Comparison of ENCODE assay signal across 10 cellular contexts in genomic region chr3:172449468-172450149, GRCh38. TPM values are rescaled to one million over a fixed set of nuclear protein-coding genes. Genes with fewer than 3 reads are reported as not detected.
DNase-seq lines count a peak whose midpoint lies in the region; FAIRE-seq and TF ChIP-seq lines count a peak whose summit lies in the region.
"Had no signal": no experiment of that assay in that cellular context is flagged by ENCODE, and none has a peak within 500 bp of the region (broad histone marks: within the 10 kb centered on the region; RNA-seq: fewer than 3 reads in every experiment).

No MANE protein-coding gene starts in this region.

- H3K79me2 ChIP-seq in astrocyte (ENCODE audit: insufficient read depth, low read length), result no peaks in the 10 kb centered on the region

- peaks cover 45% of the 10 kb centered on the region for H3K27me3 ChIP-seq in astrocyte (ENCODE audit: insufficient read depth, low read length)
- H3K27me3 ChIP-seq in BE2C, result peaks cover 76% of the 10 kb centered on the region

- H3K27ac ChIP-seq in astrocyte (ENCODE audit: low read depth, low read length), result no peak overlapping the region
- H3K27ac ChIP-seq: dorsolateral prefrontal cortex had no signal

- TF ChIP-seq CTCF in astrocyte (IDR thresholded peaks at IDR 0.05; ENCODE audit: insufficient read depth, low read depth, low read length) (no peak), BE2C (IDR thresholded peaks at IDR 0.05; ENCODE audit: low read depth, low read length) (no peak), chondrocyte (IDR thresholded peaks at IDR 0.05) (no peak)

- H3K4me1 Mint-ChIP-seq in astrocyte (ENCODE audit: low read depth, unreplicated experiment) (no peaks in the 10 kb centered on the region), chondrocyte (ENCODE audit: low read depth) (peaks cover 9% of the 10 kb centered on the region)

- H3K27me3 Mint-ChIP-seq in astrocyte (ENCODE audit: low read depth, unreplicated experiment) (peaks cover 63% of the 10 kb centered on the region), chondrocyte (ENCODE audit: low read depth) (peaks cover 70% of the 10 kb centered on the region)

- H3K4me2 ChIP-seq in astrocyte (ENCODE audit: low read length), result peak overlapping the region; percentile 79

- FAIRE-seq in astrocyte (lab: Jason Lieb, UNC) (no peak), urothelium cell line (lab: Jason Lieb, UNC) (no peak)
- FAIRE-seq: G401.6 had no signal

- peaks cover 6% of the 10 kb centered on the region for H3K36me3 Mint-ChIP-seq in astrocyte (ENCODE audit: low read depth, unreplicated experiment)
- H3K36me3 Mint-ChIP-seq in chondrocyte (ENCODE audit: low read depth), result peaks cover 9% of the 10 kb centered on the region

- H3K4me3 ChIP-seq in astrocyte (ENCODE audit: insufficient read depth, low read depth, low read length) (no peak overlapping the region), BE2C (ENCODE audit: low read depth, low read length) (no peak overlapping the region)

- no peak overlapping the region for H3K9ac ChIP-seq in astrocyte (ENCODE audit: low read length)

- H4K20me1 ChIP-seq in astrocyte (ENCODE audit: insufficient read depth, low read length), result no peaks in the 10 kb centered on the region

- H3K4me3 Mint-ChIP-seq in astrocyte (ENCODE audit: unreplicated experiment), result no peak overlapping the region
- no peak overlapping the region for H3K4me3 Mint-ChIP-seq in chondrocyte (ENCODE audit: unreplicated experiment)

- H3K9me3 Mint-ChIP-seq in astrocyte (ENCODE audit: unreplicated experiment) (peaks cover 22% of the 10 kb centered on the region), chondrocyte (ENCODE audit: low read depth) (no peaks in the 10 kb centered on the region)

- H2AFZ ChIP-seq in astrocyte (ENCODE audit: low read depth, low read length), result no peak overlapping the region

- H3K4me1 ChIP-seq in astrocyte (ENCODE audit: insufficient read depth, low read length) (peaks cover 2% of the 10 kb centered on the region), BE2C (no peaks in the 10 kb centered on the region)

- H3K27ac Mint-ChIP-seq in astrocyte (ENCODE audit: unreplicated experiment) (no peak overlapping the region), chondrocyte (ENCODE audit: unreplicated experiment) (no peak overlapping the region)

- H3K36me3 ChIP-seq in astrocyte (ENCODE audit: insufficient read depth, low read length) (no peaks in the 10 kb centered on the region), BE2C (no peaks in the 10 kb centered on the region)

- peak; percentile 8 for DNase-seq in stimulated activated CD4-positive, alpha-beta T cell treated with anti-CD3 and anti-CD28 coated beads, Interleukin-12 subunit alpha, Interleukin-12 subunit beta, amount 100 ng/mL, for 4 hours
- no peak for DNase-seq in stimulated activated CD4-positive, alpha-beta T cell treated with anti-CD3 and anti-CD28 coated beads, Interleukin-4, amount 100 ng/mL, for 24 hours
- peak; percentile 12 for DNase-seq in astrocyte (ENCODE audit: low read depth)
- peak; percentile 25 for DNase-seq in iris pigment epithelial cell (ENCODE audit: low read depth)
- DNase-seq in urothelium cell line (ENCODE audit: low spot score), result peak; percentile 42
- DNase-seq in BE2C, result no peak
- DNase-seq in GOT3 (lab: John Stamatoyannopoulos, UW), result no peak
- DNase-seq in chondrocyte (ENCODE audit: low spot score), result no peak

- H3K9me3 ChIP-seq in astrocyte (ENCODE audit: insufficient read depth, low read depth, low read length), result peaks cover 3% of the 10 kb centered on the region
- no peaks in the 10 kb centered on the region for H3K9me3 ChIP-seq in BE2C

RNA-seq across cellular contexts. Expression of gene GHSR, which starts 1.4 kb away (rescaled TPM):
- total RNA-seq in astrocyte (not detected in 2 replicates), chondrocyte (not detected in 3 replicates)
- polyA plus RNA-seq in BE2C (2012; ENCODE audit: insufficient read depth, insufficient read length, low read depth), result not detected
- total RNA-seq: dorsolateral prefrontal cortex had no signal

Comparison
In these comparisons a context has a peak if more than half of its experiments do, and no peak if none do; other contexts are left out.
1. DNase-seq: peak in stimulated activated CD4-positive, alpha-beta T cell treated with anti-CD3 and anti-CD28 coated beads, Interleukin-12 subunit alpha, Interleukin-12 subunit beta, amount 100 ng/mL, for 4 hours (single experiment), astrocyte (single experiment), iris pigment epithelial cell (single experiment) and urothelium cell line (single experiment); none in stimulated activated CD4-positive, alpha-beta T cell treated with anti-CD3 and anti-CD28 coated beads, Interleukin-4, amount 100 ng/mL, for 24 hours (single experiment), BE2C (single experiment), GOT3 (single experiment) and chondrocyte (single experiment).